ENCODE assay signal across 8 cellular contexts in the genomic region with DNA sequence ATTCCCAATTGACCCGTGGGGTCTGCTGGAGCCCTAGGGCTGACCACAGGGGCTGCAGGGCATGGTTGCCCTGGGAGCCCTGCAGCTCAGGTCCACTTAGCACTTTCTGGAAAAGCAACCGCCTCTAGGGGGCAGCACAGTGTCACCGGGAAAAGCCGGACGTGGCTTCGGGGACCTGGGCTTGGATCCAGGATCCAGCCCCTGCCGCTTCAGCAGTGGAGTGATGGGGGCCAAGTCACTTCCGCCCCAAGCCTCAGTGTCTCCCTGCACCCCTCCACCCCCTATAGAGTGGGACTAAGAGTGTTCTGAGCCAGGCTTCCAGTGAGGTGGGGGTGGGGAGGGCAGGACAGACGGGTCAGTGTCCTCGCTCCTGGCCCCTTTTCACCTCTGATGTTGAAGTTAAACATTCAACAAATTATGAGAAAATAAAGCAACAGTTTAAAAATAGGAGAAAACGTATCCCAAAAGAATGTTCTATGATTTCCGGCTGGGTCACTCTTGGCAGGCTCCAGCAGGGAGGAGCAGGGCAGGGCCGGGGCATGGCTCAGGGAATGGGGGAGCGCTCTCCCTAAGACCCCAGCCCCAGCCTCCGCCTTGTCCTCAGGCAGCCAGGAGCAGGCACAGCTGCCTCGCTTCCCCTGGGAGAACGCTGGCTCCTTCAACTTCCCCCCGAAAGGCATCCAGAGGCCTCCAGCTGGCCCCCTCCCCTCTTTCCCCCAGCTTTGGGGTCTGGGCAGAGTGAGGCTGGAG.
DNase-seq lines count a peak whose midpoint lies in the region; ATAC-seq, FAIRE-seq and TF ChIP-seq lines count a peak whose summit lies in the region.

No MANE protein-coding gene starts in this region.

- H3K27ac ChIP-seq in gastroesophageal sphincter (peak overlapping the region in 3 of 4 donors; percentile 69 to 74 (median 73)), pancreas (peak overlapping the region; percentile 64 to 86 (median 80))

- peaks cover 0 to 7% (median 0%) of the 10 kb centered on the region in 3 donors for H3K9me3 ChIP-seq in gastroesophageal sphincter
- H3K9me3 ChIP-seq in pancreas, result no peaks in the 10 kb centered on the region

- H3K4me1 ChIP-seq in gastroesophageal sphincter, result peaks cover 0 to 30% (median 17%) of the 10 kb centered on the region in 3 donors
- H3K4me1 ChIP-seq in pancreas, result no peaks in the 10 kb centered on the region

- no peak for TF ChIP-seq POLR2A in gastroesophageal sphincter (IDR thresholded peaks at IDR 0.05)

- no peaks in the 10 kb centered on the region for H3K36me3 ChIP-seq in gastroesophageal sphincter
- no peaks in the 10 kb centered on the region for H3K36me3 ChIP-seq in pancreas

- H3K4me3 ChIP-seq in gastroesophageal sphincter (peak overlapping the region in 1 of 2 donors; percentile 27), pancreas (no peak overlapping the region)

- WGBS in gastroesophageal sphincter (ENCODE audit: low coverage in 1 of 2), 2 donors, result 8 to 22% methylated on average over 5 to 10 of the region's 18 CpGs
- 14 to 16% methylated on average over 18 of the region's 18 CpGs for WGBS in pancreas, 2 donors

- no peak for TF ChIP-seq EP300 in gastroesophageal sphincter (IDR thresholded peaks at IDR 0.05)

- peak; percentile 62 for ATAC-seq in gastroesophageal sphincter
- ATAC-seq in pancreas, result peak; percentile 50 to 70 (median 66)
- ATAC-seq in HG02852 (IDR thresholded peaks at IDR 0.05; ENCODE audit: unreplicated experiment), result no peak

- intact Hi-C loops in pancreas (cut with DNase I), result no loop called here

- peak; percentile 55 for DNase-seq in ACHN
- DNase-seq in NCI-H2196 treated with DMSO at 0.1 percent for 48 hours (lab: John Stamatoyannopoulos, UW; ENCODE audit: unreplicated experiment), result peak; percentile 27
- DNase-seq in activated CD8-positive, alpha-beta memory T cell treated with anti-CD3 and anti-CD28 coated beads, Interleukin-2, amount 50 U/mL, for 48 hours, result peak; percentile 85
- DNase-seq in pancreas, result peak; percentile 65 to 90 (median 84)
- DNase-seq in GDM1 (lab: John Stamatoyannopoulos, UW), result no peak

- TF ChIP-seq CTCF in GM12873 (IDR thresholded peaks at IDR 0.05; ENCODE audit: insufficient read depth, low read depth, low read length, missing control alignments) (peak; percentile 79), gastroesophageal sphincter (IDR thresholded peaks at IDR 0.05) (peak in 3 of 4 experiments; percentile 67 to 82 (median 71)), pancreas (IDR thresholded peaks at IDR 0.05) (peak; percentile 74 to 88 (median 78))

- no peak for FAIRE-seq in pancreas (lab: Jason Lieb, UNC)

- in situ Hi-C loops in ACHN (cut with HindIII; ENCODE audit: low pct_ligation_motif_present, low pct_unique_long_range_greater_than_20kb, low sequenced_read_pairs), result no loop called here

- H3K27me3 ChIP-seq in gastroesophageal sphincter, result peaks cover 60% of the 10 kb centered on the region
- H3K27me3 ChIP-seq in pancreas, result no peaks in the 10 kb centered on the region
